Comparison of ENCODE assay signal across 9 cellular contexts in the genomic region with DNA sequence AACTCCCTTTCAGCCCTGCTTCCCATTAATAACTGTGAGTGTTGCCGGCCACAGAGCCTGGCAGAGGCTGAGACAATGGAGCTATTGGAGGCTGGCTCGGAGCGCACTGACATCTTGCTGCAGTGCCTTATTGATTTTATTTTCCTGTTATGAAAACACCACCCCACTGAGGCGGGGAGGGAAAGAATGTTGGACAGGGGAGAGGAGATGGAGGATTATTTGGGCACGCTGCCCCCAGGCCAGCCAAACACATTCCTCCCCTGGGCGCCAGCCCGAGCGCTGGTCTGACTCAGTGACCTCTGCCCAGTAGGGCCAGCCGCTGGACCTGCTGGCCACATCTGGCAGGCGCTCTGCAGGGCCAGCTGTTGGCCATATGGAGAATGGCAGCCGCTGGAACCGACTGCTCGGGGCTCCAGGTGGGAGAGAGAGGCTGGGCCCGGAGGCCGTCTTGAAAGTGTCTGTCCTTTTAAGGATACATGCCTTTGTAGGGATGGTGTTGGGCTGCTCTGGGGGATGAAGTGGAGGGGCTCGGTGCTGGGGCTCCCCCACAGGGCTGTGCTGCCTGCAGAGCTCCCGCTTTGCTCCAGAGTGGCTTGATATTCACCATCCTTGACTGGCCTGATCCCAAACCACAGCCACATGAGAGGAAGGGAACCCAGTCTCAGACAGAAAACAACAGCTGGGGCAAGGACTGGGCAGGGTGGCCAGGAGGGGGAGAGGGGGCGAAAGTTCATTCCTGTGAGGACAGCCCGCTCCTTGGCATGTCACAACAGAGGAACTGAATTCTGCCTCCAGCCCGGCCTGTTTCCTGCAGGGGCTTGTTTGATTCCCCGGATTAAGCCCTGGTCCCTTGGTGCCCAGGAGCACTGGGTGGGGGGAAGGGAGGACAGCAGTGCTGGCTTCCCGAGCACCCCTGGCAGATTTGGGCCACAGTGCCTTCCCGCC.
DNase-seq lines count a peak whose midpoint lies in the region; ATAC-seq and TF ChIP-seq lines count a peak whose summit lies in the region.
"Had no signal": no experiment of that assay in that cellular context is flagged by ENCODE, and none has a peak within 500 bp of the region (broad histone marks: within the 10 kb centered on the region; RNA-seq: fewer than 3 reads in every experiment).

No MANE protein-coding gene starts in this region.

- H3K9me3 ChIP-seq in SK-N-SH, result no peaks in the 10 kb centered on the region

- POLR2A ChIA-PET in SK-N-SH (lab: Yijun Ruan, JAX), result no interaction called here

- CTCF ChIA-PET in SK-N-SH (lab: Yijun Ruan, JAX), result interaction anchor here (0.6 to 5.1 kb wide), 11 partner anchors 15 to 160 kb away, joined by 3 to 24 read pairs (median 3); no protein-coding TSS in a partner anchor

- no peak overlapping the region for H3K4me3 ChIP-seq in SK-N-SH (ENCODE audit: low read depth in 2 of 2, low read length in 1 of 2)

- no peak overlapping the region for H2AFZ ChIP-seq in SK-N-SH (ENCODE audit: low read depth)

- DNase-seq in AG20443 (ENCODE audit: low spot score) (peak; percentile 93), SK-N-SH (peak; percentile 93), foreskin keratinocyte (peak; percentile 26 to 54), nucleus accumbens (lab: John Stamatoyannopoulos, UW) (peak in 32 of 56 donors; percentile 15 to 76 (median 49)), cerebellar nuclear complex (lab: John Stamatoyannopoulos, UW) (no peak)
- no peak for DNase-seq in stimulated activated CD8-positive, alpha-beta memory T cell treated with anti-CD3 and anti-CD28 coated beads, Interleukin-4, amount 100 ng/mL, for 48 hours
- DNase-seq in stimulated activated CD4-positive, alpha-beta T cell treated with anti-CD3 and anti-CD28 coated beads, Interleukin-4, amount 100 ng/mL, for 4 hours, result no peak
- DNase-seq: CD4-positive, CD25-positive, alpha-beta regulatory T cell had no signal

- no peaks in the 10 kb centered on the region for H3F3A ChIP-seq in SK-N-SH (replicated peaks; ENCODE audit: insufficient read depth)

- H3K27ac ChIP-seq in SK-N-SH (ENCODE audit: low read depth in 2 of 2, low read length in 1 of 2) (peak overlapping the region in 1 of 2 experiments; percentile 80; a peak in 2 of 4 replicates), foreskin keratinocyte (no peak overlapping the region)

- no peaks in the 10 kb centered on the region for H4K20me1 ChIP-seq in SK-N-SH (ENCODE audit: insufficient read depth)

- no peaks in the 10 kb centered on the region for H3K9me2 ChIP-seq in SK-N-SH

- no peak overlapping the region for H3K4me2 ChIP-seq in SK-N-SH

- H3K4me1 ChIP-seq in SK-N-SH (ENCODE audit: control insufficient read depth in 1 of 2, insufficient read depth in 2 of 2, low read depth in 1 of 2, low read length in 1 of 2), result peaks cover 0 to 58% of the 10 kb centered on the region in 2 experiments; a peak in 2 of 4 replicates
- peaks cover 4% of the 10 kb centered on the region for H3K4me1 ChIP-seq in foreskin keratinocyte

- ATAC-seq in foreskin keratinocyte, result peak; percentile 48
- no peak for ATAC-seq in HG03354 (IDR thresholded peaks at IDR 0.05; ENCODE audit: poor library complexity, severe bottlenecking, unreplicated experiment)

- H3K27me3 ChIP-seq in SK-N-SH (ENCODE audit: insufficient read depth) (no peaks in the 10 kb centered on the region), foreskin keratinocyte (no peaks in the 10 kb centered on the region)

- WGBS in SK-N-SH (ENCODE audit: low lambda C conversion rate), result 69% methylated on average over 21 of the region's 23 CpGs

- H3K9ac ChIP-seq in SK-N-SH, result no peak overlapping the region

- 0 out of 2 replicates have a peak, but pooled peaks have one; percentile 11 for TF ChIP-seq RAD21 in SK-N-SH (IDR thresholded peaks at IDR 0.05; ENCODE audit: low read length)

- no peak for TF ChIP-seq CTCF in SK-N-SH (IDR thresholded peaks at IDR 0.05)
- TF ChIP-seq CTCF in foreskin keratinocyte (conservative IDR thresholded peaks at IDR 0.05), result peak; percentile 10

- no peak for TF ChIP-seq EP300 in SK-N-SH (IDR thresholded peaks at IDR 0.05; ENCODE audit: borderline replicate concordance in 1 of 2, low read depth in 1 of 2, low read length in 1 of 2)

- H3K36me3 ChIP-seq in SK-N-SH (replicated peaks in 1 of 2; ENCODE audit: control insufficient read depth in 1 of 2, insufficient read depth in 2 of 2, low read length in 1 of 2), result no peaks in the 10 kb centered on the region

- H3K79me2 ChIP-seq in SK-N-SH (ENCODE audit: insufficient read depth), result no peaks in the 10 kb centered on the region

TF ChIP-seq in SK-N-SH, 30 proteins besides CTCF, POLR2A, EP300 and RAD21:
- TF ChIP-seq NFIC (IDR thresholded peaks at IDR 0.05; ENCODE audit: borderline replicate concordance) (no peak), JUND (IDR thresholded peaks at IDR 0.05) (no peak), IRF3 (IDR thresholded peaks at IDR 0.05; ENCODE audit: low read depth, low read length) (no peak), ELF1 (IDR thresholded peaks at IDR 0.05) (no peak), TCF12 (IDR thresholded peaks at IDR 0.05) (peak; percentile 82), CHD2 (IDR thresholded peaks at IDR 0.05; ENCODE audit: low read length, partially characterized antibody) (peak; percentile 67), RCOR1 (IDR thresholded peaks at IDR 0.05; ENCODE audit: low read length) (peak; percentile 80), POLR2AphosphoS5 (IDR thresholded peaks at IDR 0.05; ENCODE audit: low read depth, low read length) (peak; percentile 28; the same call in 1 of the 2 replicates), MEF2A (IDR thresholded peaks at IDR 0.05; ENCODE audit: borderline replicate concordance, low read depth) (no peak)

Comparison
In these comparisons a context has a peak if more than half of its experiments do, and no peak if none do; other contexts are left out.
1. DNase-seq: peak in AG20443 (single experiment), SK-N-SH (single experiment), foreskin keratinocyte (2 of 2) and nucleus accumbens (32 of 56); none in cerebellar nuclear complex (0 of 2), stimulated activated CD8-positive, alpha-beta memory T cell treated with anti-CD3 and anti-CD28 coated beads, Interleukin-4, amount 100 ng/mL, for 48 hours (single experiment) and stimulated activated CD4-positive, alpha-beta T cell treated with anti-CD3 and anti-CD28 coated beads, Interleukin-4, amount 100 ng/mL, for 4 hours (0 of 2).